In the genomic region with DNA sequence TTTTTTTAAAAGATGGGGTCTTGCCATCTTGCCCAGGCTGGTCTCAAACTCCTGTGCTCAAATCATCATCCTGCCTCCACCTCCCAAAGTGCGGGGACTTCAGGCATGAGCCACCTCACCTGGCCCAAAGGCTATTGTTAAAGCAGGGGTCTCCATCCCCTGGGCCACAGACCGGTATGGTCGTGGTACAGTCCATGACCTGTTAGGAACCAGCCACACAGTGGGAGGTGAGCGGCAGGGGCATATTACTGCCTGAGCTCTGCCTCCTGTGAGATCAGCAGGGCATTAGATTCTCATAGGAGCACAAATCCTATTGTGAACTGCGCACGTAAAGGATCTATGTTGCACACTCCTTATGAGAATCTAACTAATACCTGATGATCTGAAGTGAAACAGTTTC, we compare ENCODE assay signal across 22 cellular contexts. TPM values are rescaled to one million over a fixed set of nuclear protein-coding genes. Genes with fewer than 3 reads are reported as not detected.
DNase-seq lines count a peak whose midpoint lies in the region; ATAC-seq, FAIRE-seq and TF ChIP-seq lines count a peak whose summit lies in the region.
"Had no signal": no experiment of that assay in that cellular context is flagged by ENCODE, and none has a peak within 500 bp of the region (broad histone marks: within the 10 kb centered on the region; RNA-seq: fewer than 3 reads in every experiment).

No MANE protein-coding gene starts in this region.

- H3K18ac ChIP-seq in IMR-90 (ENCODE audit: low read depth, low read length): no peak overlapping the region

- FAIRE-seq in kidney (lab: Jason Lieb, UNC): no peak
- no peak for FAIRE-seq in GM19239 (lab: Jason Lieb, UNC)
- FAIRE-seq: A204.1, GM12878 had no signal

- intact Hi-C loops in IMR-90 (cut with micrococcal nuclease): no loop called here
- intact Hi-C loops in kidney (cut with DNase I): no loop called here

- no peak overlapping the region for H3K56ac ChIP-seq in IMR-90 (ENCODE audit: extremely low read depth, insufficient read depth, low read length)

- H3F3A ChIP-seq in smooth muscle cell (ENCODE audit: low read depth): no peaks in the 10 kb centered on the region

- 0 out of 2 replicates have a peak overlapping the region, but pooled peaks have one; percentile 7 for H2BK20ac ChIP-seq in IMR-90 (ENCODE audit: low read depth, low read length)

- no peak for TF ChIP-seq POLR2A in IMR-90 (IDR thresholded peaks at IDR 0.05; ENCODE audit: low read depth, low read length)

- dilution Hi-C loops in IMR-90 (cut with HindIII; ENCODE audit: low sequenced_read_pairs, unreplicated experiment): no loop called here

- no peak overlapping the region for H3K4me3 ChIP-seq in HEK293 (ENCODE audit: low read depth, low read length)
- no peak overlapping the region for H3K4me3 ChIP-seq in IMR-90 (ENCODE audit: insufficient read depth, low read depth, low read length)
- H3K4me3 ChIP-seq in kidney (ENCODE audit: low read length in 2 of 2): no peak overlapping the region
- H3K4me3 ChIP-seq in smooth muscle cell: no peak overlapping the region
- H3K4me3 ChIP-seq: GM12878, GM23248, HAP-1 had no signal

- no peaks in the 10 kb centered on the region for H3K79me1 ChIP-seq in IMR-90 (ENCODE audit: low read depth in 1 of 2, low read length in 2 of 2)

- H3K4me2 ChIP-seq in IMR-90 (ENCODE audit: low read depth, low read length): no peak overlapping the region
- H3K4me2 ChIP-seq in smooth muscle cell: no peak overlapping the region

- H3K14ac ChIP-seq in IMR-90 (replicated peaks; ENCODE audit: low read depth, low read length): no peak overlapping the region

- no peak overlapping the region for H2AK5ac ChIP-seq in IMR-90 (ENCODE audit: low read depth, low read length)

- no peak overlapping the region for H2BK5ac ChIP-seq in IMR-90 (ENCODE audit: low read depth, low read length, poor library complexity, severe bottlenecking)

- H2AFZ ChIP-seq in IMR-90 (replicated peaks; ENCODE audit: low read length, poor library complexity) (no peak overlapping the region), smooth muscle cell (ENCODE audit: low read depth) (no peak overlapping the region)
- H2AFZ ChIP-seq: GM23248 had no signal

- BruUV-seq in IMR-90 (replicated peaks; lab: Mats Ljungman, UMichigan): no TSS peak

- no peaks in the 10 kb centered on the region; a peak in 1 of 3 replicates for H3K36me3 ChIP-seq in HEK293 (ENCODE audit: control insufficient read depth in 2 of 2, insufficient read depth in 1 of 2, low read length in 2 of 2)
- no peaks in the 10 kb centered on the region for H3K36me3 ChIP-seq in IMR-90 (ENCODE audit: control insufficient read depth, insufficient read depth, low read length)
- H3K36me3 ChIP-seq in kidney (ENCODE audit: control insufficient read depth in 1 of 2, insufficient read depth in 2 of 2, low read length in 2 of 2): no peaks in the 10 kb centered on the region
- H3K36me3 ChIP-seq in smooth muscle cell (ENCODE audit: low read depth): no peaks in the 10 kb centered on the region
- H3K36me3 ChIP-seq: BE2C, HAP-1 had no signal

- no peak for ATAC-seq in IMR-90 (ENCODE audit: low read depth)
- ATAC-seq: GM12878 had no signal

- H3K9me1 ChIP-seq in IMR-90 (ENCODE audit: insufficient read depth, low read length): 0 out of 2 replicates have a peak, but pooled peaks cover 3% of the 10 kb centered on the region

- H3K27me3 ChIP-seq in IMR-90 (ENCODE audit: control insufficient read depth, insufficient read depth, low read length) (no peaks in the 10 kb centered on the region), smooth muscle cell (ENCODE audit: low read depth) (no peaks in the 10 kb centered on the region)
- H3K27me3 ChIP-seq: BE2C had no signal

- H3K27ac ChIP-seq in HEK293 (ENCODE audit: extremely low read depth, low read depth, low read length): no peak overlapping the region
- no peak overlapping the region for H3K27ac ChIP-seq in IMR-90 (ENCODE audit: insufficient read depth, low read length)
- H3K27ac ChIP-seq in kidney (ENCODE audit: low read depth in 2 of 2, low read length in 2 of 2): no peak overlapping the region
- no peak overlapping the region for H3K27ac ChIP-seq in smooth muscle cell (ENCODE audit: low read depth)
- H3K27ac ChIP-seq: GM23248, HL-60 had no signal

- TF ChIP-seq CTCF in HEK293 (tag by site-specific recombination; IDR thresholded peaks at IDR 0.05) (no peak), IMR-90 (conservative IDR thresholded peaks at IDR 0.05; ENCODE audit: low read depth, low read length) (no peak), kidney (IDR thresholded peaks at IDR 0.05; ENCODE audit: borderline replicate concordance, extremely low read depth, insufficient read depth) (no peak), smooth muscle cell (IDR thresholded peaks at IDR 0.05; ENCODE audit: borderline replicate concordance, insufficient read depth, poor library complexity, severe bottlenecking) (no peak)

- no peak overlapping the region for H2AK9ac ChIP-seq in IMR-90 (replicated peaks; ENCODE audit: low read depth, low read length, poor library complexity)

- DNase-seq in IMR-90 (no peak), kidney (peak; percentile 18), ureter (ENCODE audit: low spot score) (peak; percentile 26), GM19239 (ENCODE audit: insufficient read length, low spot score) (no peak), smooth muscle cell (lab: John Stamatoyannopoulos, UW; ENCODE audit: unreplicated experiment) (no peak)
- DNase-seq: ACHN; BE2C; C1 segment of cervical spinal cord; CD4-positive, CD25-positive, alpha-beta regulatory T cell; CD8-positive, alpha-beta memory T cell; COR-L47; DMS 273 treated with DMSO at 0.1 percent for 48 hours; DMS53; DND-41; EL; GM23248 had no signal

- WGBS in IMR-90 (ENCODE audit: extremely low coverage in 2 of 2, insufficient read length in 1 of 2), 2 experiments: 100% methylated on average over 1 of the region's 6 CpGs; no CpG with 5 or more reads in 1 of the 2 experiments
- WGBS in smooth muscle cell (ENCODE audit: low lambda C conversion rate): 92% methylated on average over 6 of the region's 6 CpGs

- in situ Hi-C loops in IMR-90 (cut with MboI; ENCODE audit: low sequenced_read_pairs): no loop called here

- POLR2A ChIA-PET in HEK293 (lab: Yijun Ruan, JAX): no interaction called here
- POLR2A ChIA-PET in IMR-90 (lab: Charles Lee; ENCODE audit: unreplicated experiment): no interaction called here

- no peak for TF ChIP-seq RAD21 in IMR-90 (IDR thresholded peaks at IDR 0.05; ENCODE audit: low read length)

- no peak overlapping the region for H4K91ac ChIP-seq in IMR-90 (ENCODE audit: insufficient read depth, low read depth, low read length)

- CTCF ChIA-PET in HEK293 (lab: Yijun Ruan, JAX): interaction anchor here (1.4 kb wide), 1 partner anchor 14 kb away, joined by 9 read pairs; no protein-coding TSS in a partner anchor
- CTCF ChIA-PET in IMR-90 (lab: Yijun Ruan, JAX): no interaction called here

- H3K9me3 ChIP-seq in HEK293 (ENCODE audit: control insufficient read depth, insufficient read depth, low read depth, low read length) (no peaks in the 10 kb centered on the region), IMR-90 (ENCODE audit: control insufficient read depth, insufficient read depth, low read length) (no peaks in the 10 kb centered on the region), kidney (ENCODE audit: control insufficient read depth in 1 of 2, low read length in 2 of 2) (no peaks in the 10 kb centered on the region), smooth muscle cell (replicated peaks; ENCODE audit: low read depth) (no peaks in the 10 kb centered on the region)
- H3K9me3 ChIP-seq: BE2C, HAP-1 had no signal

- H3K9ac ChIP-seq in IMR-90 (ENCODE audit: low read depth, low read length) (no peak overlapping the region), kidney (ENCODE audit: low read length in 2 of 2) (no peak overlapping the region), smooth muscle cell (ENCODE audit: low read depth) (no peak overlapping the region)
- H3K9ac ChIP-seq: GM23248 had no signal

- H3K4me1 ChIP-seq in HEK293 (ENCODE audit: control insufficient read depth, insufficient read depth, low read length) (no peaks in the 10 kb centered on the region), IMR-90 (ENCODE audit: control insufficient read depth, insufficient read depth, low read length) (no peaks in the 10 kb centered on the region), kidney (ENCODE audit: control insufficient read depth in 1 of 2, insufficient read depth in 1 of 2, low read depth in 1 of 2, low read length in 2 of 2) (no peaks in the 10 kb centered on the region), smooth muscle cell (ENCODE audit: low read depth) (no peaks in the 10 kb centered on the region)
- H3K4me1 ChIP-seq: BE2C had no signal

- no peak overlapping the region for H2BK120ac ChIP-seq in IMR-90 (ENCODE audit: low read depth, low read length)

- no peak overlapping the region for H3K4ac ChIP-seq in IMR-90 (ENCODE audit: low read depth, low read length)

- H2BK15ac ChIP-seq in IMR-90 (ENCODE audit: low read depth, low read length): no peak overlapping the region

- H3K23ac ChIP-seq in IMR-90 (ENCODE audit: low read depth, low read length): no peak overlapping the region

- no peaks in the 10 kb centered on the region for H3K79me2 ChIP-seq in smooth muscle cell (ENCODE audit: low read depth)

- no peak overlapping the region for H4K5ac ChIP-seq in IMR-90 (ENCODE audit: low read depth, low read length)

- H4K20me1 ChIP-seq in IMR-90 (ENCODE audit: insufficient read depth, low read length): no peaks in the 10 kb centered on the region
- no peaks in the 10 kb centered on the region for H4K20me1 ChIP-seq in smooth muscle cell (ENCODE audit: low read depth)

- H4K8ac ChIP-seq in IMR-90 (ENCODE audit: low read depth in 2 of 2, low read length in 2 of 2): no peak overlapping the region

RNA-seq across cellular contexts. Expression of a gene that starts 7.3 kb away (rescaled TPM):
- 42.8 and 47.3 TPM in 2 replicates for total RNA-seq in IMR-90 (2012; rRNA removed)
- polyA plus RNA-seq in IMR-90 (2012; rRNA removed): 71.7 and 75.1 TPM in 2 replicates
- 40.8 and 45.2 TPM in 2 replicates for polyA plus RNA-seq in IMR-90 (2012; cell fraction: cytosol; rRNA removed)
- 72.9 and 141 TPM in 2 replicates for polyA plus RNA-seq in IMR-90 (2012; cell fraction: nucleus; rRNA removed; ENCODE audit: low replicate concordance)
- 32.8 TPM for total RNA-seq in kidney
- 10.8 TPM for polyA plus RNA-seq in kidney (ENCODE audit: insufficient read depth, low read depth, low replicate concordance)
- 83.5 TPM for total RNA-seq in ureter
- total RNA-seq in smooth muscle cell: 14.0 and 23.0 TPM in 2 replicates
- polyA plus RNA-seq in smooth muscle cell: 19.8 and 23.4 TPM in 2 replicates

RNA-seq across cellular contexts. Expression of a gene that starts 33.6 kb away (rescaled TPM):
- total RNA-seq in IMR-90 (2012; rRNA removed): 3.3 and 3.8 TPM in 2 replicates
- polyA plus RNA-seq in IMR-90 (2012; rRNA removed): 10.4 and 12.2 TPM in 2 replicates
- polyA plus RNA-seq in IMR-90 (2012; cell fraction: cytosol; rRNA removed): 14.4 and 24.3 TPM in 2 replicates
- polyA plus RNA-seq in IMR-90 (2012; cell fraction: nucleus; rRNA removed; ENCODE audit: low replicate concordance): 9.0 and 17.5 TPM in 2 replicates
- total RNA-seq in kidney: 135 TPM
- polyA plus RNA-seq in kidney (ENCODE audit: insufficient read depth, low read depth, low replicate concordance): 401 TPM
- total RNA-seq in ureter: 203 TPM
- total RNA-seq in smooth muscle cell: 20.9 and 33.3 TPM in 2 replicates
- 29.3 and 30.8 TPM in 2 replicates for polyA plus RNA-seq in smooth muscle cell
- total RNA-seq: G401, GM23248 had no signal

RNA-seq across cellular contexts. Expression of a gene that starts 43.1 kb away (rescaled TPM):
- 13.4 and 14.7 TPM in 2 replicates for total RNA-seq in IMR-90 (2012; rRNA removed)
- 5.8 and 7.1 TPM in 2 replicates for polyA plus RNA-seq in IMR-90 (2012; rRNA removed)
- polyA plus RNA-seq in IMR-90 (2012; cell fraction: cytosol; rRNA removed): 1.8 and 2.0 TPM in 2 replicates
- polyA plus RNA-seq in IMR-90 (2012; cell fraction: nucleus; rRNA removed; ENCODE audit: low replicate concordance): 1.1 and 7.0 TPM in 2 replicates
- 0.72 TPM for total RNA-seq in kidney
- not detected for polyA plus RNA-seq in kidney (ENCODE audit: insufficient read depth, low read depth, low replicate concordance)
- 12.3 TPM for total RNA-seq in ureter
- total RNA-seq in smooth muscle cell: 0.04 and 0.27 TPM in 2 replicates
- 1.0 TPM in 1 of 2 replicates, not detected in the other for polyA plus RNA-seq in smooth muscle cell
- total RNA-seq: CD4-positive, CD25-positive, alpha-beta regulatory T cell; GM12878 had no signal
- polyA plus RNA-seq: CD4-positive, CD25-positive, alpha-beta regulatory T cell; CD8-positive, alpha-beta memory T cell; GM12878 had no signal

Comparison
In these comparisons a context has a peak if more than half of its experiments do, and no peak if none do; other contexts are left out.
1. DNase-seq: peak in kidney (single experiment) and ureter (single experiment); none in IMR-90 (single experiment), GM19239 (single experiment) and smooth muscle cell (single experiment).